In the genomic region with DNA sequence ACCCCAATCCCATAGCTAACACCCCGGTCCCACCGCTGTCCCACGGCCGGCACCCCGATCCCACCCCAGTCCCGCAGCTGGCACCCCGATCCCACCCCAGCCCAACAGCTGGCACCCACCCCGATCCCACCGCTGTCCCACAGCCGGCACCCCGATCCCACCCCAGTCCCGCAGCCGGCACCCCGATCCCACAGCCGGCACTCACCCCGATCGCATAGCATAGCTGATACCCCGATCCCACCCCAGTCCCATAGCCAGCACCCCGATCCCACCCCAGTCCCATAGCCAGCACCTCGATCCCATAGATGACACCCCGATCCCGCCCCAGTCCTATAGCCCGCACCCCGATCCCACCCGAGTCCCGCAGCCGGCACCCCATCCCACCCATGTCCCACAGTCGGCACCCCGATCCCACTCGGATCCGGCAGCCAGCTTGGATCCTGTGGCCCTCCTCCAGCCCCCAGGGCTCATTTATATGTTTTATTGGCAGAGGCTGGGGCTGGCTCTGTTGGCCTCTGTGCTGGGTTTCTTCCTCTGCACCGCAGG, we compare ENCODE assay signal across 8 cellular contexts. TPM values are rescaled to one million over a fixed set of nuclear protein-coding genes. Genes with fewer than 3 reads are reported as not detected.
DNase-seq lines count a peak whose midpoint lies in the region; ATAC-seq and TF ChIP-seq lines count a peak whose summit lies in the region.

No MANE protein-coding gene starts in this region.

- peak overlapping the region; percentile 48 for H3K27ac ChIP-seq in OCI-LY7 (ENCODE audit: low read depth, low read length, poor library complexity, severe bottlenecking)

- no peaks in the 10 kb centered on the region for H3K27me3 ChIP-seq in BE2C

- H2AFZ ChIP-seq in OCI-LY7 (ENCODE audit: low read length), result no peak overlapping the region

- H3K36me3 ChIP-seq in BE2C (peaks cover 4% of the 10 kb centered on the region; the same call in 1 of the 2 replicates), OCI-LY7 (ENCODE audit: insufficient read depth, low read length) (peaks cover 15% of the 10 kb centered on the region; the same call in 1 of the 2 replicates)

- H3K27me3 Mint-ChIP-seq in endothelial cell (ENCODE audit: unreplicated experiment) (peaks cover 7% of the 10 kb centered on the region), natural killer cell (ENCODE audit: low read depth in 2 of 2) (no peaks in the 10 kb centered on the region)

- H3K27ac Mint-ChIP-seq in endothelial cell (ENCODE audit: unreplicated experiment), result no peak overlapping the region
- H3K27ac Mint-ChIP-seq in natural killer cell, result peak overlapping the region; percentile 83 to 89

- no peak for ATAC-seq in natural killer cell

- H3K9me2 ChIP-seq in OCI-LY7 (ENCODE audit: insufficient read depth, low read length), result no peaks in the 10 kb centered on the region

- H3K9me3 ChIP-seq in BE2C (no peaks in the 10 kb centered on the region), OCI-LY7 (ENCODE audit: low read length) (no peaks in the 10 kb centered on the region)

- H3K4me1 Mint-ChIP-seq in endothelial cell (ENCODE audit: unreplicated experiment), result peaks cover 16% of the 10 kb centered on the region
- H3K4me1 Mint-ChIP-seq in natural killer cell, result peaks cover 17 to 24% of the 10 kb centered on the region in 2 donors

- POLR2A ChIA-PET in OCI-LY7 (lab: Charles Lee), result interaction anchor here (0.6 to 1.7 kb wide), 2 partner anchors 11 to 15 kb away, joined by 3 to 11 read pairs; no protein-coding TSS in a partner anchor

- intact Hi-C loops in OCI-LY7 (cut with micrococcal nuclease; ENCODE audit: unreplicated experiment) (loop anchor here (1.0 to 10.0 kb wide), 6 partner anchors 12 to 450 kb away; partner anchors contain the start of genes FNDC11, LIME1, PTK6 and RGS19), natural killer cell (cut with micrococcal nuclease) (loop anchor here (1.0 to 5.0 kb wide), 3 partner anchors 8 to 125 kb away; no protein-coding TSS in a partner anchor)

- no peak for TF ChIP-seq CTCF in BE2C (IDR thresholded peaks at IDR 0.05; ENCODE audit: low read depth, low read length)
- TF ChIP-seq CTCF in OCI-LY7 (conservative IDR thresholded peaks at IDR 0.05; ENCODE audit: low read length), result no peak
- no peak for TF ChIP-seq CTCF in endothelial cell (IDR thresholded peaks at IDR 0.05; ENCODE audit: unreplicated experiment)
- no peak for TF ChIP-seq CTCF in natural killer cell (IDR thresholded peaks at IDR 0.05)

- peak overlapping the region; percentile 74 for H3K4me2 ChIP-seq in OCI-LY7 (ENCODE audit: low read length)

- no peaks in the 10 kb centered on the region for H3K9me3 Mint-ChIP-seq in endothelial cell (ENCODE audit: unreplicated experiment)
- H3K9me3 Mint-ChIP-seq in natural killer cell, result no peaks in the 10 kb centered on the region

- peaks cover 9% of the 10 kb centered on the region for H3K36me3 Mint-ChIP-seq in endothelial cell (ENCODE audit: low read depth, unreplicated experiment)
- H3K36me3 Mint-ChIP-seq in natural killer cell, result no peaks in the 10 kb centered on the region

- H4K20me1 ChIP-seq in OCI-LY7 (ENCODE audit: insufficient read depth, low read length), result no peaks in the 10 kb centered on the region

- H3K4me3 Mint-ChIP-seq in endothelial cell (ENCODE audit: unreplicated experiment) (peak overlapping the region; percentile 89), natural killer cell (peak overlapping the region; percentile 94)

- BruUV-seq in OCI-LY7 (replicated peaks; lab: Mats Ljungman, UMichigan), result no TSS peak

- DNase-seq in BE2C, result no peak
- no peak for DNase-seq in OCI-LY7 (ENCODE audit: low spot score)
- DNase-seq in endothelial cell (ENCODE audit: low spot score), result no peak
- DNase-seq in natural killer cell, result no peak
- DNase-seq in HK-2 (ENCODE audit: unreplicated experiment), result no peak
- no peak for DNase-seq in mesenteric fat pad (ENCODE audit: low spot score)
- no peak for DNase-seq in NCI-H1930 (lab: John Stamatoyannopoulos, UW)
- DNase-seq in SHP77 treated with DMSO at 0.1 percent for 48 hours (lab: John Stamatoyannopoulos, UW), result no peak

- peak overlapping the region; percentile 90 for H3K4me3 ChIP-seq in BE2C (ENCODE audit: low read depth, low read length)
- H3K4me3 ChIP-seq in OCI-LY7 (ENCODE audit: low read depth, low read length, poor library complexity, severe bottlenecking), result peak overlapping the region; percentile 96

- CTCF ChIA-PET in OCI-LY7 (lab: Charles Lee; ENCODE audit: unreplicated experiment), result interaction anchor here (0.6 kb wide), 3 partner anchors 14 to 64 kb away, joined by 3 to 9 read pairs (median 6); no protein-coding TSS in a partner anchor

- peaks cover 41% of the 10 kb centered on the region for H3K79me2 ChIP-seq in OCI-LY7 (ENCODE audit: insufficient read depth, low read depth, low read length)

- no peaks in the 10 kb centered on the region; the same call in 1 of the 2 replicates for H3K4me1 ChIP-seq in BE2C
- H3K4me1 ChIP-seq in OCI-LY7 (ENCODE audit: insufficient read depth, low read length, poor library complexity, severe bottlenecking), result peaks cover 15% of the 10 kb centered on the region

RNA-seq across cellular contexts. Expression of gene GMEB2, which starts 0.9 kb away (rescaled TPM):
- polyA plus RNA-seq in BE2C (2012; ENCODE audit: insufficient read depth, insufficient read length, low read depth), result 21.2 TPM
- 14.3 and 15.6 TPM in 2 replicates for total RNA-seq in OCI-LY7 (2014; rRNA removed; shearing (Covaris generic))
- 15.0 and 15.6 TPM in 2 replicates for total RNA-seq in OCI-LY7 (2022)
- 11.2 TPM for total RNA-seq in endothelial cell (ENCODE audit: unreplicated experiment)
- 10 to 100 TPM; 11.7 to 15.1 (median 14.6) TPM for total RNA-seq in natural killer cell
- total RNA-seq in mesenteric fat pad, result 10.0 TPM

RNA-seq across cellular contexts. Expression of gene STMN3, which starts 25.5 kb away (rescaled TPM):
- polyA plus RNA-seq in BE2C (2012; ENCODE audit: insufficient read depth, insufficient read length, low read depth), result 396 TPM
- 4.0 and 6.7 TPM in 2 replicates for total RNA-seq in OCI-LY7 (2014; rRNA removed; shearing (Covaris generic))
- total RNA-seq in OCI-LY7 (2022), result 6.7 and 7.5 TPM in 2 replicates
- total RNA-seq in endothelial cell (ENCODE audit: unreplicated experiment), result 12.8 TPM
- total RNA-seq in natural killer cell, result 10 to 100 TPM in 1 of 3 donors, 1 to 10 TPM in 2; 6.7 to 12.9 (median 8.3) TPM
- 9.9 TPM for total RNA-seq in mesenteric fat pad

RNA-seq across cellular contexts. Expression of gene RTEL1, which starts 30.3 kb away (rescaled TPM):
- polyA plus RNA-seq in BE2C (2012; ENCODE audit: insufficient read depth, insufficient read length, low read depth), result 73.4 TPM
- total RNA-seq in OCI-LY7 (2014; rRNA removed; shearing (Covaris generic)), result 20.0 and 22.5 TPM in 2 replicates
- total RNA-seq in OCI-LY7 (2022) (47.2 and 55.0 TPM in 2 replicates), endothelial cell (ENCODE audit: unreplicated experiment) (20.2 TPM), natural killer cell (10 to 100 TPM; 36.3 to 52.0 (median 40.4) TPM), mesenteric fat pad (31.7 TPM)

RNA-seq across cellular contexts. Expression of gene HELZ2, which starts 53.7 kb away (rescaled TPM):
- 7.6 TPM for polyA plus RNA-seq in BE2C (2012; ENCODE audit: insufficient read depth, insufficient read length, low read depth)
- 3.6 and 6.5 TPM in 2 replicates for total RNA-seq in OCI-LY7 (2014; rRNA removed; shearing (Covaris generic))
- total RNA-seq in OCI-LY7 (2022) (8.3 and 8.6 TPM in 2 replicates), endothelial cell (ENCODE audit: unreplicated experiment) (15.3 TPM), natural killer cell (10 to 100 TPM; 85.2 to 90.7 (median 89.4) TPM), mesenteric fat pad (50.8 TPM)
